Comparison of ENCODE assay signal across 12 cellular contexts in the genomic region with DNA sequence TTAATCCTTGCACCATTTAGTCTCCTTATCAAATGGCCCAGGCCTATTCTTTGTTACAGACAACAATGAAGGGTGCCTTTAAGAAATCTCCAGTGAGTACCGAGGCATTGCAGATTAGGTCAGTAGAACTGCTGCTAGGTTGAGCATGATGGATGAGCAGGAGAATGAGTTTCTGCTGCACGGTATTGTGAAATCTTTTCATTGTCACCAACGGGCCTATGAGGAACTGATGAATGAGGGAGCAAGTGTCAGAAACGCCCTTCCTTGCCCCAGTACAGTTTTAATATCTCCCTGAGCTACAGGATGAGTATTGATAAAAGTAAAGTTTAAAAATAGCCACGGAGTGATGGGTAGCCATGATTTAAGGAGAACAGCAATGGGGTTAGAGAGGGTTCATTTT.
"Had no signal": no experiment of that assay in that cellular context is flagged by ENCODE, and none has a peak within 500 bp of the region (broad histone marks: within the 10 kb centered on the region; RNA-seq: fewer than 3 reads in every experiment).

No MANE protein-coding gene starts in this region.

- DNase-seq: activated CD8-positive, alpha-beta memory T cell treated with anti-CD3 and anti-CD28 coated beads, Interleukin-2, amount 50 U/mL, for 48 hours; activated CD8-positive, alpha-beta T cell treated with anti-CD3 and anti-CD28 coated beads, Interleukin-2, amount 10 ng/mL, durations not matched to agents 7 days and 5 days; effector CD8-positive, alpha-beta T cell; hippocampal formation; naive B cell; posterior cingulate gyrus; right cardiac atrium; tibial artery had no signal

- H3K36me3 ChIP-seq: cardiac muscle cell, tibial artery had no signal

- FAIRE-seq: colon had no signal

- H3K4me3 Mint-ChIP-seq: activated CD8-positive, alpha-beta T cell treated with anti-CD3 and anti-CD28 coated beads, Interleukin-2, amount 10 ng/mL, durations not matched to agents 7 days and 5 days; stimulated activated effector memory CD8-positive, alpha-beta T cell treated with anti-CD3 and anti-CD28 coated beads, Interleukin-12 subunit alpha, Interleukin-12 subunit beta, amount 100 ng/mL, for 72 hours had no signal

- H3K27ac ChIP-seq: cardiac muscle cell, epithelial cell of prostate, tibial artery had no signal

- H3K4me3 ChIP-seq: cardiac muscle cell, tibial artery had no signal

- H3K27me3 ChIP-seq: cardiac muscle cell, tibial artery had no signal

- H3K4me1 ChIP-seq: tibial artery had no signal

- ATAC-seq: activated CD8-positive, alpha-beta T cell treated with anti-CD3 and anti-CD28 coated beads, Interleukin-2, amount 10 ng/mL, durations not matched to agents 7 days and 5 days; stimulated activated effector memory CD8-positive, alpha-beta T cell treated with anti-CD3 and anti-CD28 coated beads, Interleukin-12 subunit alpha, Interleukin-12 subunit beta, amount 100 ng/mL, for 72 hours had no signal

- H3K27ac Mint-ChIP-seq: activated CD8-positive, alpha-beta T cell treated with anti-CD3 and anti-CD28 coated beads, Interleukin-2, amount 10 ng/mL, durations not matched to agents 7 days and 5 days; naive B cell; stimulated activated effector memory CD8-positive, alpha-beta T cell treated with anti-CD3 and anti-CD28 coated beads, Interleukin-12 subunit alpha, Interleukin-12 subunit beta, amount 100 ng/mL, for 72 hours had no signal

- H3K27me3 Mint-ChIP-seq: naive B cell had no signal

- H3K9me3 ChIP-seq: tibial artery had no signal

- H3K4me1 Mint-ChIP-seq: naive B cell; stimulated activated effector memory CD8-positive, alpha-beta T cell treated with anti-CD3 and anti-CD28 coated beads, Interleukin-12 subunit alpha, Interleukin-12 subunit beta, amount 100 ng/mL, for 72 hours had no signal

- H3K36me3 Mint-ChIP-seq: naive B cell; stimulated activated effector memory CD8-positive, alpha-beta T cell treated with anti-CD3 and anti-CD28 coated beads, Interleukin-12 subunit alpha, Interleukin-12 subunit beta, amount 100 ng/mL, for 72 hours had no signal
